ENCODE assay signal across 8 cellular contexts in the genomic region with DNA sequence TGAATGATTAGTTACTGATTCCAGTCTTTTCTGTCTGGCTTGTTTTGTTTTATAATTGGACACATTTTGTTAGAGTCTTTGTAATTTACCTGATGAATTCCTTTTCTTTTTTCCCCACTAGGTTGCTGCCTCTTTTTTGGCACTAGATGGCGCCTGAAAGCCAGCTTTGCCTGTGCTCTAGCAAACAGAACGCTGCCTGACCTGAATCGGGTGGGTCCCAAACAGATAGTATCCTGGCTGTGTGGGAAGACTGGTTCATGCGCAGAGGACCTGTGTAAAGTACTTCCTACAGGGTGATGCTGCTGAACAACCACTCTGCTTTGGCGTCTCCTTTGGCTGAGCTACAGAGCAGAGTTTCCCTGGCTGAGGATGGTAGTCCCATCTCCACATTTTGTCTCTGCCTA.
A peak's percentile ranks its signal among the peaks of the same experiment; 100 is the strongest.
DNase-seq lines count a peak whose midpoint lies in the region; ATAC-seq, FAIRE-seq and TF ChIP-seq lines count a peak whose summit lies in the region.

No MANE protein-coding gene starts in this region.

- ATAC-seq in GM23338 (peak; percentile 87), GM21367 (IDR thresholded peaks at IDR 0.05; ENCODE audit: unreplicated experiment) (no peak), omental fat pad (ENCODE audit: low FRiP score) (no peak)

- H4K20me1 ChIP-seq in GM23338 (replicated peaks; ENCODE audit: insufficient read depth) (no peaks in the 10 kb centered on the region), astrocyte (ENCODE audit: insufficient read depth, low read length) (no peaks in the 10 kb centered on the region)

- H3K9me3 ChIP-seq in NT2/D1 (ENCODE audit: insufficient read depth, low read length) (peaks cover 45% of the 10 kb centered on the region), astrocyte (ENCODE audit: insufficient read depth, low read depth, low read length) (peaks cover 7% of the 10 kb centered on the region)

- H3K79me2 ChIP-seq in GM23338 (replicated peaks; ENCODE audit: insufficient read depth) (no peaks in the 10 kb centered on the region), astrocyte (ENCODE audit: insufficient read depth, low read length) (no peaks in the 10 kb centered on the region)

- peaks cover 66% of the 10 kb centered on the region for H3K9me3 Mint-ChIP-seq in GM23338
- peaks cover 15% of the 10 kb centered on the region for H3K9me3 Mint-ChIP-seq in astrocyte (ENCODE audit: unreplicated experiment)

- peaks cover 6% of the 10 kb centered on the region for H3K27me3 Mint-ChIP-seq in GM23338 (ENCODE audit: insufficient read depth, low read depth, poor library complexity)
- no peaks in the 10 kb centered on the region for H3K27me3 Mint-ChIP-seq in astrocyte (ENCODE audit: low read depth, unreplicated experiment)

- TF ChIP-seq CTCF in GM23338 (conservative IDR thresholded peaks at IDR 0.05; ENCODE audit: low read depth in 2 of 2) (peak; percentile 88 to 95), astrocyte (IDR thresholded peaks at IDR 0.05; ENCODE audit: insufficient read depth, low read depth, low read length) (peak; percentile 28), omental fat pad (IDR thresholded peaks at IDR 0.05) (no peak)

- H3K4me3 ChIP-seq in GM23338 (no peak overlapping the region), NT2/D1 (ENCODE audit: insufficient read length, low read depth) (no peak overlapping the region), astrocyte (ENCODE audit: insufficient read depth, low read depth, low read length) (no peak overlapping the region)

- H3K27ac ChIP-seq in GM23338 (ENCODE audit: low read depth) (no peak overlapping the region), astrocyte (ENCODE audit: low read depth, low read length) (no peak overlapping the region)

- H3K36me3 Mint-ChIP-seq in GM23338 (ENCODE audit: low read depth) (peaks cover 46% of the 10 kb centered on the region; the same call in 2 of the 3 replicates), astrocyte (ENCODE audit: low read depth, unreplicated experiment) (no peaks in the 10 kb centered on the region)

- H3K4me1 Mint-ChIP-seq in GM23338 = no peaks in the 10 kb centered on the region
- H3K4me1 Mint-ChIP-seq in astrocyte (ENCODE audit: low read depth, unreplicated experiment) = no peaks in the 10 kb centered on the region

- H3K4me3 Mint-ChIP-seq in GM23338 = no peak overlapping the region
- H3K4me3 Mint-ChIP-seq in astrocyte (ENCODE audit: unreplicated experiment) = no peak overlapping the region

- no peak overlapping the region for H3K4me2 ChIP-seq in GM23338
- H3K4me2 ChIP-seq in astrocyte (ENCODE audit: low read length) = no peak overlapping the region

- no peaks in the 10 kb centered on the region for H3K9me2 ChIP-seq in GM23338 (ENCODE audit: insufficient read depth)

- H3K4me1 ChIP-seq in GM23338 (ENCODE audit: insufficient read depth) = no peaks in the 10 kb centered on the region
- H3K4me1 ChIP-seq in NT2/D1 (ENCODE audit: insufficient read depth, insufficient read length) = no peaks in the 10 kb centered on the region
- H3K4me1 ChIP-seq in astrocyte (ENCODE audit: insufficient read depth, low read length) = no peaks in the 10 kb centered on the region

- H3K27me3 ChIP-seq in GM23338 (ENCODE audit: insufficient read depth) (no peaks in the 10 kb centered on the region), NT2/D1 (ENCODE audit: insufficient read depth, insufficient read length) (no peaks in the 10 kb centered on the region), astrocyte (ENCODE audit: insufficient read depth, low read length) (no peaks in the 10 kb centered on the region)

- no peak overlapping the region for H3K27ac Mint-ChIP-seq in GM23338
- no peak overlapping the region for H3K27ac Mint-ChIP-seq in astrocyte (ENCODE audit: unreplicated experiment)

- H3K9ac ChIP-seq in NT2/D1 (ENCODE audit: insufficient read length, low read depth) = no peak overlapping the region
- H3K9ac ChIP-seq in astrocyte (ENCODE audit: low read length) = no peak overlapping the region

- FAIRE-seq in astrocyte (lab: Jason Lieb, UNC) = no peak

- no peak overlapping the region for H2AFZ ChIP-seq in GM23338
- H2AFZ ChIP-seq in astrocyte (ENCODE audit: low read depth, low read length) = peak overlapping the region; percentile 28

- H3F3A ChIP-seq in GM23338 (replicated peaks; ENCODE audit: low read depth) = no peaks in the 10 kb centered on the region

- DNase-seq in DMS53 (lab: John Stamatoyannopoulos, UW) = peak; percentile 90
- peak; percentile 81 for DNase-seq in GM23338 (ENCODE audit: low spot score)
- DNase-seq in NT2/D1 (ENCODE audit: low read depth, low spot score) = peak; percentile 61
- DNase-seq in astrocyte (ENCODE audit: low read depth) = no peak
- peak; percentile 15 for DNase-seq in myocyte (ENCODE audit: low read depth)
- no peak for DNase-seq in omental fat pad (ENCODE audit: low spot score)
- no peak for DNase-seq in dedifferentiated amniotic fluid mesenchymal stem cell (ENCODE audit: extremely low spot score)

- H3K36me3 ChIP-seq in GM23338 (ENCODE audit: insufficient read depth) (peaks cover 13% of the 10 kb centered on the region), NT2/D1 (ENCODE audit: insufficient read depth, insufficient read length, low read length) (no peaks in the 10 kb centered on the region), astrocyte (ENCODE audit: insufficient read depth, low read length) (no peaks in the 10 kb centered on the region)

TF ChIP-seq in GM23338, 12 proteins besides CTCF, POLR2A, EP300 and RAD21:
- TF ChIP-seq EZH2 (IDR thresholded peaks at IDR 0.05; ENCODE audit: low read depth, unreplicated experiment) = no peak
- TF ChIP-seq ZNF331 (CRISPR knock-in tag; IDR thresholded peaks at IDR 0.05; ENCODE audit: low read depth) = 0 out of 2 replicates have a peak, but pooled peaks have one; percentile 13

Comparison
In these comparisons a context has a peak if more than half of its experiments do, and no peak if none do; other contexts are left out.
1. DNase-seq: peak in DMS53 (single experiment), GM23338 (single experiment), NT2/D1 (single experiment) and myocyte (single experiment); none in astrocyte (single experiment), omental fat pad (single experiment) and dedifferentiated amniotic fluid mesenchymal stem cell (single experiment).
2. CTCF ChIP-seq: peak in GM23338 (2 of 2) and astrocyte (single experiment); none in omental fat pad (0 of 3).